7 cellular contexts compared by ENCODE assay signal in genomic region chr1:153611024-153611352, GRCh38. TPM values are rescaled to one million over a fixed set of nuclear protein-coding genes. Genes with fewer than 3 reads are reported as not detected.
DNase-seq lines count a peak whose midpoint lies in the region; ATAC-seq and FAIRE-seq lines count a peak whose summit lies in the region.
"Had no signal": no experiment of that assay in that cellular context is flagged by ENCODE, and none has a peak within 500 bp of the region (broad histone marks: within the 10 kb centered on the region; RNA-seq: fewer than 3 reads in every experiment).

No MANE protein-coding gene starts in this region.

- H3K9me3 Mint-ChIP-seq in activated naive CD4-positive, alpha-beta T cell treated with anti-CD3 and anti-CD28 coated beads for 36 hours, result no peaks in the 10 kb centered on the region

- FAIRE-seq in small intestine (lab: Jason Lieb, UNC), result no peak

- no peak overlapping the region for H3K27ac Mint-ChIP-seq in activated naive CD4-positive, alpha-beta T cell treated with anti-CD3 and anti-CD28 coated beads for 36 hours

- peak overlapping the region; percentile 76 to 93 for H3K4me3 ChIP-seq in esophagus (ENCODE audit: low read depth in 1 of 2, low read length in 2 of 2)
- H3K4me3 ChIP-seq in small intestine (ENCODE audit: low read depth in 1 of 2, low read length in 2 of 2), result peak overlapping the region in 1 of 2 donors; percentile 48

- ATAC-seq in HG02870 (IDR thresholded peaks at IDR 0.05; ENCODE audit: unreplicated experiment), result no peak

- no peaks in the 10 kb centered on the region for H3K4me1 Mint-ChIP-seq in activated naive CD4-positive, alpha-beta T cell treated with anti-CD3 and anti-CD28 coated beads for 36 hours (ENCODE audit: low read depth)

- WGBS in esophagus, 2 donors, result 28 to 31% methylated on average over 4 of the region's 4 CpGs
- WGBS in small intestine, 3 donors, result 0 to 52% (median 21%) methylated on average over 2 to 4 of the region's 4 CpGs

- CTCF ChIA-PET in activated naive CD4-positive, alpha-beta T cell treated with anti-CD3 and anti-CD28 coated beads for 36 hours (lab: Charles Lee), result no interaction called here

- H3K4me3 Mint-ChIP-seq in activated naive CD4-positive, alpha-beta T cell treated with anti-CD3 and anti-CD28 coated beads for 36 hours, result no peak overlapping the region

- H3K4me1 ChIP-seq in esophagus (ENCODE audit: control insufficient read depth in 2 of 2, insufficient read depth in 2 of 2, low read length in 1 of 2) (peaks cover 0 to 17% of the 10 kb centered on the region in 2 donors), small intestine (ENCODE audit: control insufficient read depth in 2 of 2, insufficient read depth in 1 of 2, low read depth in 1 of 2, low read length in 1 of 2) (peaks cover 2 to 3% of the 10 kb centered on the region in 2 donors)

- H3K9me3 ChIP-seq in esophagus (ENCODE audit: control insufficient read depth in 2 of 2, insufficient read depth in 1 of 2, low read depth in 1 of 2, low read length in 1 of 2) (no peaks in the 10 kb centered on the region), small intestine (ENCODE audit: control insufficient read depth, low read depth) (no peaks in the 10 kb centered on the region)

- H3K36me3 ChIP-seq in esophagus (ENCODE audit: control insufficient read depth in 2 of 2, insufficient read depth in 2 of 2, low read length in 1 of 2) (peaks cover 0 to 20% of the 10 kb centered on the region in 2 donors), small intestine (ENCODE audit: control insufficient read depth in 2 of 2, insufficient read depth in 2 of 2, low read length in 2 of 2) (peaks cover 2 to 6% of the 10 kb centered on the region in 2 donors)

- peak overlapping the region; percentile 96 to 98 for H3K27ac ChIP-seq in esophagus (ENCODE audit: low read depth in 2 of 2, low read length in 1 of 2)
- H3K27ac ChIP-seq in small intestine (ENCODE audit: low read depth in 1 of 2, low read length in 1 of 2), result peak overlapping the region; percentile 92 to 97

- H3K27me3 ChIP-seq in esophagus (ENCODE audit: control insufficient read depth in 1 of 2, insufficient read depth in 2 of 2, low read length in 2 of 2) (no peaks in the 10 kb centered on the region), small intestine (ENCODE audit: control insufficient read depth in 2 of 2, insufficient read depth in 2 of 2, low read length in 2 of 2) (no peaks in the 10 kb centered on the region)

- H3K27me3 Mint-ChIP-seq in activated naive CD4-positive, alpha-beta T cell treated with anti-CD3 and anti-CD28 coated beads for 36 hours (ENCODE audit: low read depth), result no peaks in the 10 kb centered on the region

- H3K36me3 Mint-ChIP-seq in activated naive CD4-positive, alpha-beta T cell treated with anti-CD3 and anti-CD28 coated beads for 36 hours (ENCODE audit: low read depth), result no peaks in the 10 kb centered on the region

- peak; percentile 43 for DNase-seq in M059J (ENCODE audit: low read depth)
- DNase-seq in small intestine, result peak; percentile 30
- DNase-seq in occipital lobe (lab: John Stamatoyannopoulos, UW), result no peak
- no peak for DNase-seq in activated naive CD4-positive, alpha-beta T cell treated with anti-CD3 and anti-CD28 coated beads for 36 hours
- DNase-seq: Kasumi-1 had no signal

- intact Hi-C loops in activated naive CD4-positive, alpha-beta T cell treated with anti-CD3 and anti-CD28 coated beads for 36 hours (cut with micrococcal nuclease), result no loop called here

RNA-seq across cellular contexts. Expression of gene S100A16, which starts 1.9 kb away (rescaled TPM):
- total RNA-seq in M059J (2014; rRNA removed; shearing (Covaris generic)), result 138 and 163 TPM in 2 replicates
- polyA plus RNA-seq in esophagus (1,000 to 10,000 TPM; 2,016 to 2,151 TPM), small intestine (100 to 1,000 TPM; 275 to 389 (median 355) TPM)
- total RNA-seq in occipital lobe, result 13.3 TPM
- not detected for total RNA-seq in activated naive CD4-positive, alpha-beta T cell treated with anti-CD3 and anti-CD28 coated beads for 36 hours

RNA-seq across cellular contexts. Expression of gene S100A14, which starts 5.1 kb away (rescaled TPM):
- total RNA-seq in M059J (2014; rRNA removed; shearing (Covaris generic)), result not detected in 2 replicates
- 1,000 to 10,000 TPM; 2,532 to 3,167 TPM for polyA plus RNA-seq in esophagus
- 100 to 1,000 TPM; 356 to 952 (median 764) TPM for polyA plus RNA-seq in small intestine
- total RNA-seq in occipital lobe, result 0.47 TPM
- not detected for total RNA-seq in activated naive CD4-positive, alpha-beta T cell treated with anti-CD3 and anti-CD28 coated beads for 36 hours

RNA-seq across cellular contexts. Expression of gene S100A13, which starts 16.3 kb away (rescaled TPM):
- 206 and 207 TPM in 2 replicates for total RNA-seq in M059J (2014; rRNA removed; shearing (Covaris generic))
- polyA plus RNA-seq in esophagus (100 to 1,000 TPM in 1 of 2 donors, 10 to 100 TPM in 1; 74.3 to 122 TPM), small intestine (100 to 1,000 TPM in 2 of 3 donors, 10 to 100 TPM in 1; 50.1 to 132 (median 106) TPM)
- total RNA-seq in occipital lobe, result 5.3 TPM
- total RNA-seq in activated naive CD4-positive, alpha-beta T cell treated with anti-CD3 and anti-CD28 coated beads for 36 hours, result 1 to 10 TPM; 6.6 to 7.0 TPM

RNA-seq across cellular contexts. Expression of gene S100A1, which starts 17.2 kb away (rescaled TPM):
- 0.42 TPM in 1 of 2 replicates, not detected in the other for total RNA-seq in M059J (2014; rRNA removed; shearing (Covaris generic))
- 1 to 10 TPM in 1 of 2 donors, under 1 TPM in 1; 0.93 to 2.3 TPM for polyA plus RNA-seq in esophagus
- 10 to 100 TPM in 1 of 3 donors, 1 to 10 TPM in 2; 2.9 to 13.5 (median 4.0) TPM for polyA plus RNA-seq in small intestine
- total RNA-seq in occipital lobe, result 0.47 TPM
- not detected for total RNA-seq in activated naive CD4-positive, alpha-beta T cell treated with anti-CD3 and anti-CD28 coated beads for 36 hours

RNA-seq across cellular contexts. Expression of gene CHTOP, which starts 22.9 kb away (rescaled TPM):
- total RNA-seq in M059J (2014; rRNA removed; shearing (Covaris generic)), result 36.0 and 37.1 TPM in 2 replicates
- polyA plus RNA-seq in esophagus, result 10 to 100 TPM; 41.6 to 45.5 TPM
- polyA plus RNA-seq in small intestine, result 10 to 100 TPM; 40.3 to 54.4 (median 44.5) TPM
- total RNA-seq in occipital lobe, result 77.0 TPM
- 10 to 100 TPM; 88.2 to 91.3 TPM for total RNA-seq in activated naive CD4-positive, alpha-beta T cell treated with anti-CD3 and anti-CD28 coated beads for 36 hours

Comparison
In these comparisons a context has a peak if more than half of its experiments do, and no peak if none do; other contexts are left out.
1. DNase-seq: peak in M059J (single experiment) and small intestine (single experiment); none in occipital lobe (single experiment) and activated naive CD4-positive, alpha-beta T cell treated with anti-CD3 and anti-CD28 coated beads for 36 hours (single experiment).
2. RNA of gene S100A16, which starts 1.9 kb away (total RNA-seq): 138 to 163 TPM in M059J and 13.3 TPM in occipital lobe (single experiment); not detected in activated naive CD4-positive, alpha-beta T cell treated with anti-CD3 and anti-CD28 coated beads for 36 hours; every median in the first group is over 10 times any median in the second.
3. RNA of gene S100A13, which starts 16.3 kb away (total RNA-seq): 206 to 207 TPM in M059J; 6.6 to 7.0 TPM in activated naive CD4-positive, alpha-beta T cell treated with anti-CD3 and anti-CD28 coated beads for 36 hours and 5.3 TPM in occipital lobe (single experiment); every median in the first group is over 10 times any median in the second.